In genomic region chr4:13654158-13654797, GRCh38 we compare ENCODE assay signal across 8 cellular contexts. TPM values are rescaled to one million over a fixed set of nuclear protein-coding genes. Genes with fewer than 3 reads are reported as not detected.
DNase-seq lines count a peak whose midpoint lies in the region; ATAC-seq and TF ChIP-seq lines count a peak whose summit lies in the region.

No MANE protein-coding gene starts in this region.

- WGBS in right lobe of liver (ENCODE audit: insufficient coverage, low coverage, low lambda C conversion rate, missing lambda C conversion rate), result 2% methylated on average over 23 of the region's 31 CpGs

- TF ChIP-seq CTCF in dorsolateral prefrontal cortex (IDR thresholded peaks at IDR 0.05 in 54 of 56, conservative IDR thresholded peaks at IDR 0.05 in 2 of 56; ENCODE audit: low read depth in 1 of 56, partially characterized antibody in 56 of 56) (peak; percentile 41 to 91 (median 78)), right lobe of liver (IDR thresholded peaks at IDR 0.05) (peak; percentile 72 to 82 (median 78))

- H3K27me3 ChIP-seq in dorsolateral prefrontal cortex (no peaks in the 10 kb centered on the region), right lobe of liver (no peaks in the 10 kb centered on the region)

- no peak for TF ChIP-seq POLR2A in right lobe of liver (IDR thresholded peaks at IDR 0.05)

- no peaks in the 10 kb centered on the region for H3K36me3 ChIP-seq in right lobe of liver

- ATAC-seq in GM19035 (IDR thresholded peaks at IDR 0.05; ENCODE audit: unreplicated experiment) (peak; percentile 97), HG03280 (IDR thresholded peaks at IDR 0.05; ENCODE audit: unreplicated experiment) (peak; percentile 94), right lobe of liver (peak; percentile 94 to 98 (median 96))

- intact Hi-C loops in dorsolateral prefrontal cortex (cut with DNase I) (loop anchor here (5.0 to 10.0 kb wide), 4 partner anchors 201 to 1511 kb away; partner anchors contain the start of gene CPEB2 (in 2 of the 2)), right lobe of liver (cut with DNase I) (no loop called here)

- peak; percentile 33 to 54 for DNase-seq in AML-193 (lab: John Stamatoyannopoulos, UW)
- DNase-seq in NCI-H524 treated with DMSO at 0.1 percent for 48 hours (lab: John Stamatoyannopoulos, UW), result peak; percentile 22
- peak; percentile 83 to 86 for DNase-seq in activated CD4-positive, alpha-beta T cell treated with anti-CD3 and anti-CD28 coated beads, Interleukin-2, amount 50 U/mL, for 48 hours
- DNase-seq in dorsolateral prefrontal cortex, result peak; percentile 74 to 90 (median 86)
- peak; percentile 79 to 85 (median 82) for DNase-seq in right lobe of liver
- peak; percentile 80 for DNase-seq in stimulated activated CD4-positive, alpha-beta T cell treated with anti-CD3 and anti-CD28 coated beads, Interleukin-4, amount 100 ng/mL, for 24 hours

- H3K4me3 ChIP-seq in dorsolateral prefrontal cortex (peak overlapping the region; percentile 40 to 86 (median 68)), right lobe of liver (peak overlapping the region; percentile 49 to 69 (median 49))

- H3K9me3 ChIP-seq in right lobe of liver, result no peaks in the 10 kb centered on the region

- H3K27ac ChIP-seq in dorsolateral prefrontal cortex, result peak overlapping the region in 55 of 59 donors; percentile 24 to 96 (median 87)
- H3K27ac ChIP-seq in right lobe of liver, result no peak overlapping the region

- peaks cover 0 to 10% (median 0%) of the 10 kb centered on the region in 4 donors for H3K4me1 ChIP-seq in right lobe of liver

RNA-seq across cellular contexts. Expression of gene BOD1L1, which starts 26.8 kb away (rescaled TPM):
- 10 to 100 TPM; 36.2 to 63.5 (median 52.2) TPM for total RNA-seq in dorsolateral prefrontal cortex
- 10 to 100 TPM in 5 of 6 experiments, 1 to 10 TPM in 1; 8.7 to 13.8 (median 11.6) TPM for total RNA-seq in right lobe of liver

Comparison
In these comparisons a context has a peak if more than half of its experiments do, and no peak if none do; other contexts are left out.
1. DNase-seq: peak in every context shown above with its lines; median percentile 86 in dorsolateral prefrontal cortex; 84 in activated CD4-positive, alpha-beta T cell treated with anti-CD3 and anti-CD28 coated beads, Interleukin-2, amount 50 U/mL, for 48 hours; 82 in right lobe of liver; 80 in stimulated activated CD4-positive, alpha-beta T cell treated with anti-CD3 and anti-CD28 coated beads, Interleukin-4, amount 100 ng/mL, for 24 hours; 44 in AML-193; 22 in NCI-H524 treated with DMSO at 0.1 percent for 48 hours.
2. H3K27ac ChIP-seq: peak in dorsolateral prefrontal cortex (55 of 59); none in right lobe of liver (0 of 3).
3. intact Hi-C loops: an anchor here in dorsolateral prefrontal cortex (5.0 to 10.0 kb wide); none called in right lobe of liver.
4. Peak in every context shown above with its lines, with median percentiles within 50 percentile points of each other: ATAC-seq.